Comparison of ENCODE assay signal across 10 cellular contexts in the genomic region with DNA sequence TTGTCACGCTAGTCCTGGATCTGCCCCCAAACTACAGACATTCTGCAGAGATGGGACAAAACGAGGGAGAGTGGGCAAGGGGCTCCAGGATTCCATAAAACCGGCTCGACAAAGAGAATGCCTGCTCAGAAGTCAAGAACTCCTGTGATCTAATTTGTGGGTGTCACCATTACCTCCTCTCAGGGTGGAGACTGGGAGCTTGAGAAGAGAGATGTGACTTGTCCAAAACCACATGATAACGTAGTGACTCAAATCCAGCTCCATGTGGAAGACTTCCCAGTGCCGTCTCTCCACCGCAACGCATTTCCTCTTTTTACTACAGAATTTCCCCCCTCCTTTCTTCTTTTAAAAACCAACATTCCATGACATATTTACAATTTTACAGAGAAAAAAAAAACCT. TPM values are rescaled to one million over a fixed set of nuclear protein-coding genes. Genes with fewer than 3 reads are reported as not detected.
DNase-seq lines count a peak whose midpoint lies in the region; ATAC-seq, FAIRE-seq and TF ChIP-seq lines count a peak whose summit lies in the region.
"Had no signal": no experiment of that assay in that cellular context is flagged by ENCODE, and none has a peak within 500 bp of the region (broad histone marks: within the 10 kb centered on the region; RNA-seq: fewer than 3 reads in every experiment).

No MANE protein-coding gene starts in this region.

- no peak overlapping the region for H3K18ac ChIP-seq in mesenchymal stem cell (ENCODE audit: low read depth in 1 of 2, low read length in 2 of 2)

- POLR2A ChIA-PET in GM12878 (lab: Charles Lee), result no interaction called here

- RAD21 ChIA-PET in GM12878 (lab: Charles Lee; ENCODE audit: unreplicated experiment), result no interaction called here

- H3K4me1 ChIP-seq in GM12878 (ENCODE audit: control insufficient read depth, insufficient read depth, low read length) (peaks cover 22% of the 10 kb centered on the region), mesenchymal stem cell (ENCODE audit: control insufficient read depth, insufficient read depth, low read depth, low read length) (peaks cover 20% of the 10 kb centered on the region)

- H3K27me3 ChIP-seq in GM12878 (replicated peaks in 1 of 2; ENCODE audit: control insufficient read depth in 2 of 2, insufficient read depth in 2 of 2, low read length in 1 of 2) (no peaks in the 10 kb centered on the region), mesenchymal stem cell (ENCODE audit: control insufficient read depth in 1 of 2, insufficient read depth in 1 of 2, low read length in 2 of 2) (no peaks in the 10 kb centered on the region)

- H2AK5ac ChIP-seq in mesenchymal stem cell (ENCODE audit: low read length, severe bottlenecking), result no peak overlapping the region

- peak; percentile 83 for DNase-seq in CD1c-positive myeloid dendritic cell (ENCODE audit: extremely low spot score)
- peak; percentile 78 to 79 for DNase-seq in Kasumi-1 (lab: John Stamatoyannopoulos, UW)
- DNase-seq in GM12878 (ENCODE audit: low read depth, low spot score), result no peak
- DNase-seq in mesenchymal stem cell, result peak; percentile 61
- DNase-seq in NCI-H1092 treated with DMSO at 0.1 percent for 48 hours (lab: John Stamatoyannopoulos, UW), result no peak
- DNase-seq in GM12892 (ENCODE audit: insufficient read length), result no peak
- DNase-seq in NCI-H2107 treated with DMSO at 0.1 percent for 48 hours (lab: John Stamatoyannopoulos, UW; ENCODE audit: unreplicated experiment), result no peak
- DNase-seq: RPMI8226 had no signal

- H3K9me3 ChIP-seq in GM12878 (replicated peaks; ENCODE audit: control insufficient read depth, insufficient read depth, low read length) (no peaks in the 10 kb centered on the region), mesenchymal stem cell (ENCODE audit: control insufficient read depth, low read length) (no peaks in the 10 kb centered on the region)

- TF ChIP-seq POLR2A in GM12878 (IDR thresholded peaks at IDR 0.05; ENCODE audit: low read depth, low read length) (no peak), GM12892 (IDR thresholded peaks at IDR 0.05; ENCODE audit: low read depth, low read length) (no peak)

- in situ Hi-C loops in GM12878 (cut with MboI), result no loop called here

- H2BK15ac ChIP-seq in mesenchymal stem cell (ENCODE audit: low read depth, poor library complexity, severe bottlenecking), result peak overlapping the region; percentile 29

- 43% methylated on average over 8 of the region's 8 CpGs for WGBS in GM12878 (ENCODE audit: insufficient coverage, insufficient replicate concordance, low lambda C conversion rate, missing lambda C conversion rate)
- 68% methylated on average over 8 of the region's 8 CpGs for WGBS in mesenchymal stem cell

- no peaks in the 10 kb centered on the region for H3K36me3 ChIP-seq in GM12878 (ENCODE audit: control insufficient read depth in 2 of 2, insufficient read depth in 2 of 2, low read length in 1 of 2)
- H3K36me3 ChIP-seq in mesenchymal stem cell (ENCODE audit: control insufficient read depth in 1 of 2, insufficient read depth in 2 of 2, low read depth in 1 of 2, low read length in 2 of 2), result peaks cover 0 to 6% of the 10 kb centered on the region in 2 experiments

- no peak overlapping the region for H4K91ac ChIP-seq in mesenchymal stem cell (ENCODE audit: low read length)

- no peak overlapping the region for H3K14ac ChIP-seq in mesenchymal stem cell (ENCODE audit: low read length in 2 of 2)

- no peak overlapping the region for H2BK12ac ChIP-seq in mesenchymal stem cell (ENCODE audit: low read length in 2 of 2)

- H2BK120ac ChIP-seq in mesenchymal stem cell (ENCODE audit: low read depth, low read length), result no peak overlapping the region

- CTCF ChIA-PET in GM12878 (lab: Yijun Ruan, JAX), result interaction anchor here (2.1 kb wide), 1 partner anchor 8 kb away, joined by 8 read pairs; no protein-coding TSS in a partner anchor

- FAIRE-seq in GM12878 (lab: Jason Lieb, UNC) (no peak), GM12892 (lab: Jason Lieb, UNC) (no peak)

- no peak overlapping the region for H3K4ac ChIP-seq in mesenchymal stem cell (ENCODE audit: low read depth in 1 of 2, low read length in 2 of 2)

- no peak overlapping the region for H3K23ac ChIP-seq in mesenchymal stem cell (ENCODE audit: low read length in 2 of 2)

- 0 out of 2 replicates have a peak, but pooled peaks cover 2% of the 10 kb centered on the region for H4K20me1 ChIP-seq in GM12878 (ENCODE audit: control insufficient read depth, insufficient read depth)

- peaks cover 36% of the 10 kb centered on the region for H3K79me1 ChIP-seq in mesenchymal stem cell (replicated peaks; ENCODE audit: low read length, poor library complexity, severe bottlenecking)

- no peak overlapping the region for H4K8ac ChIP-seq in mesenchymal stem cell (ENCODE audit: low read length)

- H3K79me2 ChIP-seq in GM12878 (ENCODE audit: control insufficient read depth, insufficient read depth, low read length), result peaks cover 2% of the 10 kb centered on the region; the same call in 1 of the 2 replicates

- TF ChIP-seq CTCF in GM12878 (IDR thresholded peaks at IDR 0.05 in 2 of 3, conservative IDR thresholded peaks at IDR 0.05 in 1 of 3; ENCODE audit: control insufficient read depth in 2 of 3, extremely low read depth in 1 of 3, insufficient read depth in 1 of 3, low read depth in 3 of 3, low read length in 3 of 3), result no peak

- H3K9ac ChIP-seq in GM12878 (ENCODE audit: control insufficient read depth, insufficient read depth, low read length) (no peak overlapping the region), mesenchymal stem cell (ENCODE audit: low read length) (peak overlapping the region; percentile 80)
- H3K9ac ChIP-seq: KMS-11 had no signal

- H3K4me2 ChIP-seq in GM12878 (ENCODE audit: control insufficient read depth, insufficient read depth) (no peak overlapping the region), mesenchymal stem cell (ENCODE audit: low read length, poor library complexity, severe bottlenecking) (no peak overlapping the region)
- H3K4me2 ChIP-seq: KMS-11 had no signal

- no TSS peak for BruUV-seq in GM12878 (replicated peaks; lab: Mats Ljungman, UMichigan)

- no peak overlapping the region for H3K27ac ChIP-seq in GM12878 (ENCODE audit: control insufficient read depth, insufficient read depth)
- H3K27ac ChIP-seq in mesenchymal stem cell (ENCODE audit: low read length, poor library complexity, severe bottlenecking), result no peak overlapping the region
- H3K27ac ChIP-seq: KMS-11 had no signal

- no peak for TF ChIP-seq RAD21 in GM12878 (IDR thresholded peaks at IDR 0.05; ENCODE audit: insufficient read depth, low read depth, low read length)

- no peak overlapping the region for H2BK5ac ChIP-seq in mesenchymal stem cell (ENCODE audit: low read depth, low read length, poor library complexity, severe bottlenecking)

- intact Hi-C loops in GM12878 (cut with micrococcal nuclease; ENCODE audit: unreplicated experiment), result no loop called here

- no peak for TF ChIP-seq EP300 in GM12878 (IDR thresholded peaks at IDR 0.05; ENCODE audit: borderline replicate concordance in 1 of 2, control insufficient read depth in 1 of 2, low read depth in 2 of 2, low read length in 2 of 2)

- ATAC-seq in GM12878 (no peak), HG03139 (IDR thresholded peaks at IDR 0.05; ENCODE audit: unreplicated experiment) (no peak)

- SMC1A ChIA-PET in GM12878 (lab: Charles Lee; ENCODE audit: uncharacterized antibody, unreplicated experiment), result no interaction called here

- H3K4me3 ChIP-seq in GM12878 (no peak overlapping the region), mesenchymal stem cell (ENCODE audit: insufficient read depth in 1 of 2, low read depth in 1 of 2, low read length in 2 of 2) (peak overlapping the region in 1 of 2 experiments; percentile 56)

- H2AFZ ChIP-seq in GM12878 (ENCODE audit: control insufficient read depth, low read depth, low read length), result no peak overlapping the region
- H2AFZ ChIP-seq in mesenchymal stem cell (ENCODE audit: low read depth, low read length), result no peak overlapping the region

TF ChIP-seq in GM12878, 131 proteins besides CTCF, POLR2A, EP300 and RAD21 (continues in another document):
- TF ChIP-seq NFXL1 (IDR thresholded peaks at IDR 0.05; ENCODE audit: borderline replicate concordance), result no peak
- TF ChIP-seq ATF2 (IDR thresholded peaks at IDR 0.05; ENCODE audit: low read length), result peak; percentile 33; the same call in 1 of the 2 replicates

RNA-seq across cellular contexts. Expression of gene TRERF1, which starts 44.3 kb away (rescaled TPM):
- total RNA-seq in GM12878 (2013; cell fraction: nucleolus; rRNA removed), result 18.5 and 22.0 TPM in 2 replicates
- total RNA-seq in GM12878 (2014; rRNA removed) (10.1 and 10.7 TPM in 2 replicates), GM12878 (2014; rRNA removed; fragmentation: Illumina TruSeq; extraction: Trizol) (7.5 and 7.9 TPM in 2 replicates), GM12878 (2021) (19.4 and 19.5 TPM in 2 replicates)
- 3.9 TPM for polyA plus RNA-seq in GM12878 (2011; ENCODE audit: low read depth)
- polyA plus RNA-seq in GM12878 (2011; rRNA removed) (1.9 and 2.3 TPM in 2 replicates), GM12878 (2014; fragmentation: Illumina TruSeq; extraction: Trizol) (12.7 and 13.6 TPM in 2 replicates), GM12878 (2014; fragmentation: Nextera tagmentation; extraction: Ambion mirVana) (1 to 10 TPM; 2.2 to 2.6 TPM), GM12878 (2014; rRNA removed) (11.7 and 15.0 TPM in 2 replicates), GM12878 (2016; fragmentation: Nextera tagmentation; extraction: Ambion mirVana) (1 to 10 TPM; 5.5 to 6.6 TPM)
- 1.9 and 2.1 TPM in 2 replicates for polyA plus RNA-seq in GM12878 (2011; cell fraction: cytosol; rRNA removed)
- polyA plus RNA-seq in GM12878 (2011; cell fraction: nucleus; rRNA removed), result 5.0 and 6.6 TPM in 2 replicates
- polyA plus RNA-seq in GM12878 (2012), result 6.3 and 7.2 TPM in 2 replicates
- 2.2 and 3.4 TPM in 2 replicates for polyA minus RNA-seq in GM12878 (2011; rRNA and poly(A)+ RNA removed)
- polyA minus RNA-seq in GM12878 (2011; cell fraction: cytosol; rRNA and poly(A)+ RNA removed), result 1.7 and 2.7 TPM in 2 replicates
- 1.3 and 2.6 TPM in 2 replicates for polyA minus RNA-seq in GM12878 (2011; cell fraction: nucleus; rRNA and poly(A)+ RNA removed)
- polyA plus RNA-seq in mesenchymal stem cell (2013, experiment 1 of 2), result 8.3 TPM
- 7.9 TPM for polyA plus RNA-seq in mesenchymal stem cell (2013, experiment 2 of 2)
- 7.1 TPM for polyA plus RNA-seq in GM12892 (2012; ENCODE audit: missing spikeins)

Comparison
In these comparisons a context has a peak if more than half of its experiments do, and no peak if none do; other contexts are left out.
1. DNase-seq: peak in CD1c-positive myeloid dendritic cell (single experiment), Kasumi-1 (2 of 2) and mesenchymal stem cell (single experiment); none in GM12878 (single experiment), NCI-H1092 treated with DMSO at 0.1 percent for 48 hours (single experiment), GM12892 (single experiment) and NCI-H2107 treated with DMSO at 0.1 percent for 48 hours (single experiment).